ENCODE assay signal across 20 cellular contexts in genomic region chr9:80233102-80233843, GRCh38.
"Had no signal": no experiment of that assay in that cellular context is flagged by ENCODE, and none has a peak within 500 bp of the region (broad histone marks: within the 10 kb centered on the region; RNA-seq: fewer than 3 reads in every experiment).

No MANE protein-coding gene starts in this region.

- H3K9me3 ChIP-seq: testis had no signal

- H3K36me3 Mint-ChIP-seq: activated naive CD8-positive, alpha-beta T cell treated with anti-CD3 and anti-CD28 coated beads, Interleukin-2, amount 10 ng/mL, durations not matched to agents 7 days and 5 days had no signal

- DNase-seq: activated CD4-positive, alpha-beta T cell treated with anti-CD3 and anti-CD28 coated beads, Interleukin-2, amount 10 ng/mL, durations not matched to agents 24 days and 14 days; activated CD8-positive, alpha-beta T cell treated with anti-CD3 and anti-CD28 coated beads for 36 hours; activated naive CD4-positive, alpha-beta T cell treated with Interleukin-2 at 50 U/mL for 16 hours; activated naive CD8-positive, alpha-beta T cell treated with anti-CD3 and anti-CD28 coated beads, Interleukin-2, amount 10 ng/mL, durations not matched to agents 7 days and 5 days; activated T-cell treated with anti-CD3 and anti-CD28 coated beads, Interleukin-2, amount 50 U/mL, for 1 hour; amygdala; effector memory CD4-positive, alpha-beta T cell; hippocampal formation; left cardiac atrium; nucleus accumbens; stimulated activated CD4-positive, alpha-beta T cell treated with anti-CD3 and anti-CD28 coated beads, Interleukin-2, amount 100 ng/mL, for 24 hours; stomach; testis; upper lobe of left lung had no signal

- H3K27me3 Mint-ChIP-seq: activated CD4-positive, alpha-beta T cell treated with anti-CD3 and anti-CD28 coated beads, Interleukin-2, amount 10 ng/mL, durations not matched to agents 24 days and 14 days; activated naive CD8-positive, alpha-beta T cell treated with anti-CD3 and anti-CD28 coated beads, Interleukin-2, amount 10 ng/mL, durations not matched to agents 7 days and 5 days; dendritic cell treated with granulocyte-macrophage colony-stimulating factor and Interleukin-4, amounts not matched to agents 40 ng/mL and 50 ng/mL, for 4 days had no signal

- H3K4me1 ChIP-seq: stomach, testis, upper lobe of left lung had no signal

- H3K9me3 Mint-ChIP-seq: activated CD4-positive, alpha-beta T cell treated with anti-CD3 and anti-CD28 coated beads, Interleukin-2, amount 10 ng/mL, durations not matched to agents 24 days and 14 days; activated CD8-positive, alpha-beta T cell treated with anti-CD3 and anti-CD28 coated beads for 36 hours had no signal

- H3K4me1 Mint-ChIP-seq: activated CD4-positive, alpha-beta T cell treated with anti-CD3 and anti-CD28 coated beads, Interleukin-2, amount 10 ng/mL, durations not matched to agents 24 days and 14 days; activated naive CD8-positive, alpha-beta T cell treated with anti-CD3 and anti-CD28 coated beads, Interleukin-2, amount 10 ng/mL, durations not matched to agents 7 days and 5 days; nephron had no signal

- ATAC-seq: activated CD8-positive, alpha-beta T cell treated with anti-CD3 and anti-CD28 coated beads for 36 hours; left cardiac atrium had no signal

- H3K4me3 ChIP-seq: cardiac muscle cell, stomach, testis, upper lobe of left lung had no signal

- H3K27ac ChIP-seq: cardiac muscle cell, stomach, testis, upper lobe of left lung had no signal

- H3K27me3 ChIP-seq: cardiac muscle cell, stomach, testis, upper lobe of left lung had no signal

- FAIRE-seq: islet of Langerhans had no signal

- H3K4me3 Mint-ChIP-seq: activated CD4-positive, alpha-beta T cell treated with anti-CD3 and anti-CD28 coated beads, Interleukin-2, amount 10 ng/mL, durations not matched to agents 24 days and 14 days; activated CD8-positive, alpha-beta T cell treated with anti-CD3 and anti-CD28 coated beads for 36 hours; activated naive CD8-positive, alpha-beta T cell treated with anti-CD3 and anti-CD28 coated beads, Interleukin-2, amount 10 ng/mL, durations not matched to agents 7 days and 5 days; dendritic cell treated with granulocyte-macrophage colony-stimulating factor and Interleukin-4, amounts not matched to agents 40 ng/mL and 50 ng/mL, for 4 days; nephron; T-helper 2 cell treated with Interferon-gamma antibody and Interleukin-4, amounts not matched to agents 5 μg/mL and 100 μg/mL, for 36 hours had no signal

- H3K36me3 ChIP-seq: cardiac muscle cell, stomach, upper lobe of left lung had no signal

- H3K27ac Mint-ChIP-seq: activated CD4-positive, alpha-beta T cell treated with anti-CD3 and anti-CD28 coated beads, Interleukin-2, amount 10 ng/mL, durations not matched to agents 24 days and 14 days; activated CD8-positive, alpha-beta T cell treated with anti-CD3 and anti-CD28 coated beads for 36 hours; activated naive CD8-positive, alpha-beta T cell treated with anti-CD3 and anti-CD28 coated beads, Interleukin-2, amount 10 ng/mL, durations not matched to agents 7 days and 5 days; activated T-helper 2 cell treated with anti-CD3 and anti-CD28 coated beads, Interferon-gamma antibody, Interleukin-2, Interleukin-4, amounts not matched to agents 10 μg/mL and 5 μg/mL and 100 μg/mL, durations not matched to agents 14 hours and 24 hours and 36 hours; dendritic cell treated with granulocyte-macrophage colony-stimulating factor and Interleukin-4, amounts not matched to agents 40 ng/mL and 50 ng/mL, for 4 days; nephron; T-helper 2 cell treated with Interferon-gamma antibody and Interleukin-4, amounts not matched to agents 5 μg/mL and 100 μg/mL, for 36 hours had no signal
